In the genomic region with DNA sequence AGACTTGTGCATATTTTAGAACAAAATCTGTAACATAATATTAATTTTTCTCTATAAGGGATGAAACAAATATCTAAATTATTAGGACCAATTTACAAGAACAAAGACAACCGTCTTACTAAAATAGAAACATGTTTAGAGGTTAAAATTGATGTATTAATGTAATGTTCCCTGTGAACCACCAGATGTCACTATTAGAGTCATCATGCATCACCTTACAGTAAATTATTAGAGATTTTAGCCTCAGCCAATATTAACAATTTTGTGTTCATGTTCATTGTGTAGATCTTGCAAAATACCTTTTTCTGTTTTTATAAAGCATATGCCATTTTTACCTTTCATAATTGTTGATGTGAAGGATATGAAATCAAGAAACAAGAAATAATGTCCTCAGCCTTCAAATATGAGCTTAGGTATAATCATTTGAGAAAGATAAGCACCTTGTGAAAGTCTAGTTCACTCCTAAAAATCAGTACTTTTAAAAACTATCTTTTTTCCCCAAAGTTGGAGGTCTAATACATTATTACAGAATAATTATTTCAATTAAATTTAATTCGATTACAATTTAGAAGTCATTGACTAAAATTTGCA, we compare ENCODE assay signal across 8 cellular contexts.
DNase-seq lines count a peak whose midpoint lies in the region; ATAC-seq, FAIRE-seq and TF ChIP-seq lines count a peak whose summit lies in the region.

No MANE protein-coding gene starts in this region.

- no peak overlapping the region for H2BK20ac ChIP-seq in IMR-90 (ENCODE audit: low read depth, low read length)

- H3K9ac ChIP-seq in IMR-90 (ENCODE audit: low read depth, low read length) = no peak overlapping the region
- H3K9ac ChIP-seq in astrocyte (ENCODE audit: low read length) = no peak overlapping the region

- no peak overlapping the region for H2AFZ ChIP-seq in IMR-90 (replicated peaks; ENCODE audit: low read length, poor library complexity)
- H2AFZ ChIP-seq in astrocyte (ENCODE audit: low read depth, low read length) = no peak overlapping the region

- no peaks in the 10 kb centered on the region for H3K79me1 ChIP-seq in IMR-90 (ENCODE audit: low read depth in 1 of 2, low read length in 2 of 2)

- H3K27ac ChIP-seq in AG04450 (ENCODE audit: low read depth, low read length) (no peak overlapping the region), IMR-90 (ENCODE audit: insufficient read depth, low read length) (no peak overlapping the region), astrocyte (ENCODE audit: low read depth, low read length) (no peak overlapping the region)

- H2AK9ac ChIP-seq in IMR-90 (replicated peaks; ENCODE audit: low read depth, low read length, poor library complexity) = no peak overlapping the region

- intact Hi-C loops in IMR-90 (cut with micrococcal nuclease) = loop anchor here (5.0 kb wide), 1 partner anchor 1354 kb away; no protein-coding TSS in a partner anchor

- H3K36me3 ChIP-seq in IMR-90 (ENCODE audit: control insufficient read depth, insufficient read depth, low read length) (no peaks in the 10 kb centered on the region), astrocyte (ENCODE audit: insufficient read depth, low read length) (no peaks in the 10 kb centered on the region)

- peaks cover 4% of the 10 kb centered on the region for H3K4me1 Mint-ChIP-seq in astrocyte (ENCODE audit: low read depth, unreplicated experiment)

- TF ChIP-seq CTCF in AG04450 (IDR thresholded peaks at IDR 0.05; ENCODE audit: low read depth, low read length) (peak; percentile 63), IMR-90 (conservative IDR thresholded peaks at IDR 0.05; ENCODE audit: low read depth, low read length) (peak; percentile 60), astrocyte (IDR thresholded peaks at IDR 0.05; ENCODE audit: insufficient read depth, low read depth, low read length) (peak; percentile 49)

- CTCF ChIA-PET in AG04450 (lab: Charles Lee) = interaction anchor here (0.6 to 7.2 kb wide), 34 partner anchors 8 to 1526 kb away, joined by 3 to 148 read pairs (median 4); no protein-coding TSS in a partner anchor
- CTCF ChIA-PET in IMR-90 (lab: Yijun Ruan, JAX) = interaction anchor here (0.6 to 3.3 kb wide), 17 partner anchors 9 to 1368 kb away, joined by 3 to 12 read pairs (median 4); no protein-coding TSS in a partner anchor

- dilution Hi-C loops in IMR-90 (cut with HindIII; ENCODE audit: low sequenced_read_pairs, unreplicated experiment) = no loop called here

- H3K4me1 ChIP-seq in IMR-90 (ENCODE audit: control insufficient read depth, insufficient read depth, low read length) (no peaks in the 10 kb centered on the region), astrocyte (ENCODE audit: insufficient read depth, low read length) (no peaks in the 10 kb centered on the region)

- FAIRE-seq in astrocyte (lab: Jason Lieb, UNC) = no peak

- in situ Hi-C loops in IMR-90 (cut with MboI; ENCODE audit: low sequenced_read_pairs) = loop anchor here (5.0 to 25.0 kb wide), 2 partner anchors 879 to 1304 kb away; no protein-coding TSS in a partner anchor

- H2BK15ac ChIP-seq in IMR-90 (ENCODE audit: low read depth, low read length) = no peak overlapping the region

- peak; percentile 76 for ATAC-seq in GM18867 (IDR thresholded peaks at IDR 0.05; ENCODE audit: unreplicated experiment)
- 0 out of 2 replicates have a peak, but pooled peaks have one; percentile 51 for ATAC-seq in IMR-90 (ENCODE audit: low read depth)

- no peak overlapping the region for H3K27ac Mint-ChIP-seq in astrocyte (ENCODE audit: unreplicated experiment)

- no peak overlapping the region for H3K56ac ChIP-seq in IMR-90 (ENCODE audit: extremely low read depth, insufficient read depth, low read length)

- H2BK120ac ChIP-seq in IMR-90 (ENCODE audit: low read depth, low read length) = no peak overlapping the region

- no peak overlapping the region for H3K4ac ChIP-seq in IMR-90 (ENCODE audit: low read depth, low read length)

- H3K4me2 ChIP-seq in IMR-90 (ENCODE audit: low read depth, low read length) (no peak overlapping the region), astrocyte (ENCODE audit: low read length) (no peak overlapping the region)

- no peak overlapping the region for H2BK5ac ChIP-seq in IMR-90 (ENCODE audit: low read depth, low read length, poor library complexity, severe bottlenecking)

- H3K14ac ChIP-seq in IMR-90 (replicated peaks; ENCODE audit: low read depth, low read length) = no peak overlapping the region

- no TSS peak for BruUV-seq in IMR-90 (replicated peaks; lab: Mats Ljungman, UMichigan)

- WGBS in IMR-90 (ENCODE audit: extremely low coverage in 2 of 2, insufficient read length in 1 of 2), 2 experiments = no CpG with 5 or more reads among the region's 2 CpGs

- H3K9me1 ChIP-seq in IMR-90 (ENCODE audit: insufficient read depth, low read length) = no peaks in the 10 kb centered on the region

- no peak overlapping the region for H4K8ac ChIP-seq in IMR-90 (ENCODE audit: low read depth in 2 of 2, low read length in 2 of 2)

- no peaks in the 10 kb centered on the region for H3K79me2 ChIP-seq in astrocyte (ENCODE audit: insufficient read depth, low read length)

- H3K18ac ChIP-seq in IMR-90 (ENCODE audit: low read depth, low read length) = no peak overlapping the region

- POLR2A ChIA-PET in AG04450 (lab: Yijun Ruan, JAX) (no interaction called here), IMR-90 (lab: Charles Lee; ENCODE audit: unreplicated experiment) (interaction anchor here (0.7 kb wide), 1 partner anchor 22 kb away, joined by 7 read pairs; no protein-coding TSS in a partner anchor)

- H3K4me3 Mint-ChIP-seq in astrocyte (ENCODE audit: unreplicated experiment) = no peak overlapping the region

- H3K23ac ChIP-seq in IMR-90 (ENCODE audit: low read depth, low read length) = no peak overlapping the region

- H3K4me3 ChIP-seq in AG04450 (ENCODE audit: low read depth, low read length) (no peak overlapping the region), IMR-90 (ENCODE audit: insufficient read depth, low read depth, low read length) (no peak overlapping the region), astrocyte (ENCODE audit: insufficient read depth, low read depth, low read length) (no peak overlapping the region)

- H3K27me3 Mint-ChIP-seq in astrocyte (ENCODE audit: low read depth, unreplicated experiment) = no peaks in the 10 kb centered on the region

- H3K9me3 Mint-ChIP-seq in astrocyte (ENCODE audit: unreplicated experiment) = no peaks in the 10 kb centered on the region

- H3K36me3 Mint-ChIP-seq in astrocyte (ENCODE audit: low read depth, unreplicated experiment) = no peaks in the 10 kb centered on the region

- no peak overlapping the region for H4K5ac ChIP-seq in IMR-90 (ENCODE audit: low read depth, low read length)

- H4K91ac ChIP-seq in IMR-90 (ENCODE audit: insufficient read depth, low read depth, low read length) = no peak overlapping the region

- TF ChIP-seq RAD21 in IMR-90 (IDR thresholded peaks at IDR 0.05; ENCODE audit: low read length) = peak; percentile 51

- TF ChIP-seq POLR2A in IMR-90 (IDR thresholded peaks at IDR 0.05; ENCODE audit: low read depth, low read length) = no peak

- H2AK5ac ChIP-seq in IMR-90 (ENCODE audit: low read depth, low read length) = no peak overlapping the region

- H4K20me1 ChIP-seq in IMR-90 (ENCODE audit: insufficient read depth, low read length) = no peaks in the 10 kb centered on the region
- H4K20me1 ChIP-seq in astrocyte (ENCODE audit: insufficient read depth, low read length) = no peaks in the 10 kb centered on the region

- H3K27me3 ChIP-seq in AG04450 (ENCODE audit: control insufficient read depth, insufficient read depth, low read length) (no peaks in the 10 kb centered on the region), IMR-90 (ENCODE audit: control insufficient read depth, insufficient read depth, low read length) (peaks cover 2% of the 10 kb centered on the region; the same call in 1 of the 2 replicates), astrocyte (ENCODE audit: insufficient read depth, low read length) (no peaks in the 10 kb centered on the region)

- H3K9me3 ChIP-seq in AG04450 (ENCODE audit: control insufficient read depth, insufficient read depth, low read length) = no peaks in the 10 kb centered on the region
- no peaks in the 10 kb centered on the region for H3K9me3 ChIP-seq in IMR-90 (ENCODE audit: control insufficient read depth, insufficient read depth, low read length)
- no peaks in the 10 kb centered on the region for H3K9me3 ChIP-seq in astrocyte (ENCODE audit: insufficient read depth, low read depth, low read length)

- DNase-seq in AG04450 (ENCODE audit: low read depth, low spot score) = no peak
- DNase-seq in IMR-90 = peak; percentile 32
- peak; percentile 10 for DNase-seq in astrocyte (ENCODE audit: low read depth)
- peak; percentile 1 for DNase-seq in midbrain (lab: John Stamatoyannopoulos, UW)
- DNase-seq in activated CD8-positive, alpha-beta memory T cell treated with anti-CD3 and anti-CD28 coated beads for 24 hours = no peak
- no peak for DNase-seq in ecto neural progenitor cell (ENCODE audit: low spot score)
- no peak for DNase-seq in T-helper 1 cell

TF ChIP-seq in IMR-90, 13 proteins besides CTCF, POLR2A, EP300 and RAD21:
- TF ChIP-seq MAFK (IDR thresholded peaks at IDR 0.05; ENCODE audit: low read depth, low read length) = no peak
- peak; percentile 57; the same call in 1 of the 2 replicates for TF ChIP-seq SMC3 (IDR thresholded peaks at IDR 0.05; ENCODE audit: low read depth, low read length)
TF ChIP-seq in IMR-90: peak in this region for 1.

Comparison
In these comparisons a context has a peak if more than half of its experiments do, and no peak if none do; other contexts are left out.
1. DNase-seq: peak in IMR-90 (single experiment), astrocyte (single experiment) and midbrain (single experiment); none in AG04450 (single experiment), activated CD8-positive, alpha-beta memory T cell treated with anti-CD3 and anti-CD28 coated beads for 24 hours (single experiment), ecto neural progenitor cell (single experiment) and T-helper 1 cell (0 of 5).
2. Peak in every context shown above with its lines, with median percentiles within 50 percentile points of each other: CTCF ChIP-seq.